Comparison of ENCODE assay signal across 25 cellular contexts in the genomic region with DNA sequence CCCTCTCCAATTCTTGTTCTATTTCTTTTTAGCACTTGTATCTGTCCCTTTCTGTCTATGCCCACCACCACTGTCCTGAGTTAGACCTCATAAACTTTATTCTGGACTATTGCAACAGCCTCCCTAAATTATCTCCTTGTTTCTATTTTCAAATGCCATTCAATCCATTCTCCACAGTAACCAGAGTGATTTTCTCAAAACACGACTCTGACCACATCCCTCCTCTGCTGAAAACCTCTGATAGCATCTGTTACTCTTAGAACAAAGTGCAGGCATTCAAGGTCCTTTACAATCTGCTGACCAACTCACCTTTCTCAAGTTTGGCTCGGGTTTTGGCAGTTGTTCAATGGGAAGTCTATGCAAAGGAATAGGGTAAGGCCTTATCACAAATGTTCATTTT. TPM values are rescaled to one million over a fixed set of nuclear protein-coding genes. Genes with fewer than 3 reads are reported as not detected.
A peak's percentile ranks its signal among the peaks of the same experiment; 100 is the strongest.
DNase-seq lines count a peak whose midpoint lies in the region; ATAC-seq, FAIRE-seq and TF ChIP-seq lines count a peak whose summit lies in the region.
"Had no signal": no experiment of that assay in that cellular context is flagged by ENCODE, and none has a peak within 500 bp of the region (broad histone marks: within the 10 kb centered on the region; RNA-seq: fewer than 3 reads in every experiment).

No MANE protein-coding gene starts in this region.

- H3K4me2 ChIP-seq in HepG2 (ENCODE audit: low read depth, low read length) (no peak overlapping the region), trophoblast cell (ENCODE audit: low read length) (no peak overlapping the region)

- H3K4me1 ChIP-seq in HepG2 (ENCODE audit: insufficient read depth, low read length) (peaks cover 9% of the 10 kb centered on the region; the same call in 1 of the 2 replicates), right lobe of liver (no peaks in the 10 kb centered on the region), trophoblast cell (ENCODE audit: control insufficient read depth in 1 of 2, insufficient read depth in 2 of 2, low read length in 2 of 2) (peaks cover 4% of the 10 kb centered on the region in 2 experiments), small intestine (ENCODE audit: control insufficient read depth in 2 of 2, insufficient read depth in 1 of 2, low read depth in 1 of 2, low read length in 1 of 2) (no peaks in the 10 kb centered on the region)
- H3K4me1 ChIP-seq: lower lobe of right lung, Peyer's patch, transverse colon had no signal

- 0% methylated on average over 2 of the region's 2 CpGs for WGBS in HepG2 (ENCODE audit: low lambda C conversion rate)
- WGBS in right lobe of liver (ENCODE audit: insufficient coverage, low coverage, low lambda C conversion rate, missing lambda C conversion rate), result 21% methylated on average over 2 of the region's 2 CpGs
- WGBS in trophoblast cell (ENCODE audit: extremely low coverage, insufficient coverage, insufficient read length), result no CpG with 5 or more reads among the region's 2 CpGs
- 11 to 28% (median 20%) methylated on average over 2 of the region's 2 CpGs for WGBS in small intestine, 3 donors

- no peak overlapping the region for H3K23ac ChIP-seq in trophoblast cell (ENCODE audit: low read length)

- H3K14ac ChIP-seq in trophoblast cell (ENCODE audit: low read length), result no peak overlapping the region

- intact Hi-C loops in HepG2 (cut with micrococcal nuclease; ENCODE audit: unreplicated experiment) (no loop called here), right lobe of liver (cut with DNase I) (no loop called here)

- no peaks in the 10 kb centered on the region for H4K20me1 ChIP-seq in HepG2 (ENCODE audit: insufficient read depth, low read length)

- no peak overlapping the region for H3K9ac ChIP-seq in HepG2 (ENCODE audit: insufficient read depth, low read depth, low read length)
- H3K9ac ChIP-seq in trophoblast cell (ENCODE audit: low read length), result no peak overlapping the region

- no peak for TF ChIP-seq POLR2A in HepG2 (IDR thresholded peaks at IDR 0.05; ENCODE audit: insufficient read depth in 1 of 2, low read depth in 2 of 2, low read length in 2 of 2)
- no peak for TF ChIP-seq POLR2A in right lobe of liver (IDR thresholded peaks at IDR 0.05)

- in situ Hi-C loops in HepG2 (cut with HindIII; ENCODE audit: extremely low pct_ligation_motif_present, low pct_unique_long_range_greater_than_20kb) (no loop called here), brain microvascular endothelial cell (cut with HindIII; ENCODE audit: low pct_ligation_motif_present, low sequenced_read_pairs) (no loop called here)

- no peak overlapping the region for H3K4ac ChIP-seq in trophoblast cell (ENCODE audit: low read depth, low read length)

- no peak overlapping the region for H3K18ac ChIP-seq in trophoblast cell (ENCODE audit: low read length)

- no peak for TF ChIP-seq RAD21 in HepG2 (CRISPR knock-in tag; IDR thresholded peaks at IDR 0.05)

- no peaks in the 10 kb centered on the region for H3K9me3 Mint-ChIP-seq in central memory CD8-positive, alpha-beta T cell

- BruUV-seq in HepG2 (replicated peaks; lab: Mats Ljungman, UMichigan), result no TSS peak

- DNase-seq in HepG2 (ENCODE audit: low spot score) (peak; percentile 18), right lobe of liver (no peak), OCI-M1 (lab: John Stamatoyannopoulos, UW) (peak; percentile 13), trophoblast cell (peak; percentile 48 to 79), small intestine (no peak), HuH-7.5 (ENCODE audit: low spot score) (no peak), brain microvascular endothelial cell (no peak)
- DNase-seq in central memory CD8-positive, alpha-beta T cell (ENCODE audit: low spot score in 2 of 2), result no peak
- DNase-seq: activated CD4-positive, alpha-beta T cell treated with anti-CD3 and anti-CD28 coated beads, Interleukin-2, amount 50 U/mL, for 1 hour; activated naive CD4-positive, alpha-beta T cell; anterior cingulate cortex; central memory CD4-positive, alpha-beta T cell; KG1; kidney; lower lobe of right lung; MV-4-11; NCI-H524 treated with DMSO at 0.1 percent for 48 hours; Peyer's patch; T-helper 17 cell; transverse colon had no signal

- POLR2A ChIA-PET in HepG2 (lab: Yijun Ruan, JAX), result no interaction called here

- H4K12ac ChIP-seq in trophoblast cell (ENCODE audit: low read depth, low read length), result no peak overlapping the region

- no peaks in the 10 kb centered on the region for H3K36me3 Mint-ChIP-seq in central memory CD8-positive, alpha-beta T cell (ENCODE audit: insufficient read depth)

- no peak overlapping the region for H2AK5ac ChIP-seq in trophoblast cell (ENCODE audit: low read length)

- H3K27ac Mint-ChIP-seq in central memory CD8-positive, alpha-beta T cell (ENCODE audit: low read depth), result peak overlapping the region; percentile 10
- H3K27ac Mint-ChIP-seq: CD14-positive monocyte, T-helper 17 cell had no signal

- peaks cover 12% of the 10 kb centered on the region for H3K4me1 Mint-ChIP-seq in central memory CD8-positive, alpha-beta T cell

- CTCF ChIA-PET in HepG2 (lab: Yijun Ruan, JAX; ENCODE audit: low intra/inter-chr PET ratio, low total read pairs), result no interaction called here

- H2BK120ac ChIP-seq in trophoblast cell (ENCODE audit: insufficient read depth, low read length, poor library complexity), result no peak overlapping the region

- H2BK5ac ChIP-seq in trophoblast cell (ENCODE audit: low read depth, low read length, poor library complexity), result no peak overlapping the region

- no peaks in the 10 kb centered on the region for H3K36me3 ChIP-seq in HepG2 (replicated peaks in 1 of 2; ENCODE audit: control insufficient read depth in 1 of 2, insufficient read depth in 2 of 2, low read length in 2 of 2)
- no peaks in the 10 kb centered on the region for H3K36me3 ChIP-seq in right lobe of liver
- no peaks in the 10 kb centered on the region for H3K36me3 ChIP-seq in trophoblast cell (ENCODE audit: control insufficient read depth in 1 of 2, insufficient read depth in 2 of 2, low read length in 2 of 2)
- H3K36me3 ChIP-seq in small intestine (ENCODE audit: control insufficient read depth in 2 of 2, insufficient read depth in 2 of 2, low read length in 2 of 2), result no peaks in the 10 kb centered on the region
- no peaks in the 10 kb centered on the region for H3K36me3 ChIP-seq in brain microvascular endothelial cell (replicated peaks)
- H3K36me3 ChIP-seq: lower lobe of right lung, Peyer's patch, SJSA1, transverse colon had no signal

- H2AFZ ChIP-seq in HepG2 (ENCODE audit: low read length) (no peak overlapping the region), trophoblast cell (ENCODE audit: insufficient read depth, low read length, poor library complexity) (no peak overlapping the region)

- H3K9me3 ChIP-seq in HepG2 (ENCODE audit: low read length) (no peaks in the 10 kb centered on the region), right lobe of liver (no peaks in the 10 kb centered on the region), trophoblast cell (ENCODE audit: insufficient read depth, low read depth, low read length) (no peaks in the 10 kb centered on the region), small intestine (ENCODE audit: control insufficient read depth, low read depth) (no peaks in the 10 kb centered on the region)
- H3K9me3 ChIP-seq: lower lobe of right lung, Peyer's patch, SJSA1, transverse colon had no signal

- H2BK12ac ChIP-seq in trophoblast cell (ENCODE audit: low read length), result no peak overlapping the region

- no peaks in the 10 kb centered on the region for H3K27me3 ChIP-seq in HepG2 (ENCODE audit: control insufficient read depth in 1 of 2, insufficient read depth in 2 of 2, low read length in 2 of 2)
- H3K27me3 ChIP-seq in right lobe of liver, result no peaks in the 10 kb centered on the region
- H3K27me3 ChIP-seq in trophoblast cell (ENCODE audit: insufficient read depth, low read length), result no peaks in the 10 kb centered on the region
- H3K27me3 ChIP-seq in small intestine (ENCODE audit: control insufficient read depth in 2 of 2, insufficient read depth in 2 of 2, low read length in 2 of 2), result no peaks in the 10 kb centered on the region
- H3K27me3 ChIP-seq in brain microvascular endothelial cell (replicated peaks), result no peaks in the 10 kb centered on the region
- H3K27me3 ChIP-seq: Peyer's patch, SJSA1, transverse colon had no signal

- H3K4me3 ChIP-seq in HepG2 (replicated peaks in 1 of 3; ENCODE audit: insufficient read depth in 1 of 3, low read depth in 2 of 3, low read length in 3 of 3) (no peak overlapping the region), right lobe of liver (no peak overlapping the region), trophoblast cell (ENCODE audit: low read depth, low read length) (no peak overlapping the region), small intestine (ENCODE audit: low read depth in 1 of 2, low read length in 2 of 2) (no peak overlapping the region), brain microvascular endothelial cell (ENCODE audit: low read depth, low read length) (no peak overlapping the region)
- H3K4me3 ChIP-seq: lower lobe of right lung, Peyer's patch, SJSA1, transverse colon had no signal

- TF ChIP-seq EP300 in HepG2 (IDR thresholded peaks at IDR 0.05; ENCODE audit: low read depth in 2 of 2, low read length in 2 of 2), result no peak
- no peak for TF ChIP-seq EP300 in HepG2 (CRISPR knock-in tag; IDR thresholded peaks at IDR 0.05; ENCODE audit: borderline replicate concordance)

- ATAC-seq in HepG2 (no peak), right lobe of liver (no peak)
- ATAC-seq in central memory CD8-positive, alpha-beta T cell (replicated peaks; ENCODE audit: extremely low read depth, poor library complexity, severe bottlenecking), result no peak
- ATAC-seq: lower lobe of right lung, T-helper 17 cell had no signal

- no peaks in the 10 kb centered on the region for H3K27me3 Mint-ChIP-seq in central memory CD8-positive, alpha-beta T cell
- H3K27me3 Mint-ChIP-seq: T-helper 17 cell had no signal

- no peak overlapping the region for H4K91ac ChIP-seq in trophoblast cell (ENCODE audit: low read depth, low read length)

- TF ChIP-seq CTCF in HepG2 (CRISPR knock-in tag; IDR thresholded peaks at IDR 0.05), result no peak
- TF ChIP-seq CTCF in right lobe of liver (IDR thresholded peaks at IDR 0.05), result no peak
- no peak for TF ChIP-seq CTCF in brain microvascular endothelial cell (IDR thresholded peaks at IDR 0.05; ENCODE audit: low read depth, low read length, missing control alignments)

- H3K79me2 ChIP-seq in HepG2 (ENCODE audit: insufficient read depth, low read length) (no peaks in the 10 kb centered on the region), trophoblast cell (ENCODE audit: control insufficient read depth, insufficient read depth, low read length, poor library complexity) (no peaks in the 10 kb centered on the region)

- no peak for FAIRE-seq in HepG2 (lab: Jason Lieb, UNC)
- no peak for FAIRE-seq in small intestine (lab: Jason Lieb, UNC)
- FAIRE-seq: kidney had no signal

- H3K4me3 Mint-ChIP-seq in central memory CD8-positive, alpha-beta T cell, result no peak overlapping the region
- H3K4me3 Mint-ChIP-seq: CD14-positive monocyte, T-helper 17 cell had no signal

- no peak overlapping the region for H4K8ac ChIP-seq in trophoblast cell (ENCODE audit: low read depth, low read length)

- H3K27ac ChIP-seq in HepG2 (ENCODE audit: extremely low read length, insufficient read depth, low read length) (no peak overlapping the region), right lobe of liver (no peak overlapping the region), trophoblast cell (ENCODE audit: low read depth, low read length) (peak overlapping the region; percentile 5), small intestine (ENCODE audit: low read depth in 1 of 2, low read length in 1 of 2) (no peak overlapping the region), brain microvascular endothelial cell (no peak overlapping the region)
- H3K27ac ChIP-seq: lower lobe of right lung, Peyer's patch, SJSA1, transverse colon had no signal

- peaks cover 1% of the 10 kb centered on the region for H3K79me1 ChIP-seq in trophoblast cell (ENCODE audit: low read length)

RNA-seq across cellular contexts. Expression of a gene that starts 22.8 kb away (rescaled TPM):
- total RNA-seq in HepG2 (2016; rRNA removed; fragmentation: Illumina TruSeq; extraction: Trizol) (10.5 and 14.1 TPM in 2 replicates), right lobe of liver (1 to 10 TPM; 1.6 to 4.3 (median 2.7) TPM)
- 8.7 and 9.3 TPM in 2 replicates for total RNA-seq in HepG2 (2016; cell fraction: cytosol; rRNA removed; fragmentation: Illumina TruSeq; extraction: Trizol; ENCODE audit: low read depth)
- 9.7 and 15.2 TPM in 2 replicates for total RNA-seq in HepG2 (2016; cell fraction: insoluble cytoplasmic fraction; rRNA removed; fragmentation: Illumina TruSeq; extraction: Trizol)
- 13.8 and 16.2 TPM in 2 replicates for total RNA-seq in HepG2 (2016; cell fraction: membrane; rRNA removed; fragmentation: Illumina TruSeq; extraction: Trizol)
- total RNA-seq in HepG2 (2016; cell fraction: nucleus; rRNA removed; fragmentation: Illumina TruSeq; extraction: Trizol), result 10.8 and 12.2 TPM in 2 replicates
- polyA plus RNA-seq in HepG2 (2011; rRNA removed) (16.2 and 17.2 TPM in 2 replicates), small intestine (1 to 10 TPM in 2 of 3 donors, not detected in 1; 1.9 to 4.1 TPM)
- polyA plus RNA-seq in HepG2 (2011; cell fraction: cytosol; rRNA removed), result 16.8 and 17.0 TPM in 2 replicates
- 8.6 and 8.7 TPM in 2 replicates for polyA plus RNA-seq in HepG2 (2011; cell fraction: nucleus; rRNA removed)
- polyA plus RNA-seq in HepG2 (2012), result 6.8 and 8.6 TPM in 2 replicates
- 11.6 and 12.7 TPM in 2 replicates for polyA plus RNA-seq in HepG2 (2016; cell fraction: cytosol; fragmentation: Illumina TruSeq; extraction: Trizol; ENCODE audit: low read depth)
- polyA plus RNA-seq in HepG2 (2016; cell fraction: insoluble cytoplasmic fraction; fragmentation: Illumina TruSeq; extraction: Trizol; ENCODE audit: low read depth), result 11.0 and 12.6 TPM in 2 replicates
- 14.9 and 18.3 TPM in 2 replicates for polyA plus RNA-seq in HepG2 (2016; cell fraction: membrane; fragmentation: Illumina TruSeq; extraction: Trizol; ENCODE audit: low read depth)
- polyA plus RNA-seq in HepG2 (2016; cell fraction: nucleus; fragmentation: Illumina TruSeq; extraction: Trizol; ENCODE audit: insufficient read depth, low read depth), result 22.5 and 22.7 TPM in 2 replicates
- 14.0 TPM in 1 of 2 replicates, not detected in the other for polyA minus RNA-seq in HepG2 (2011; rRNA and poly(A)+ RNA removed; ENCODE audit: low replicate concordance)
- 7.2 and 8.1 TPM in 2 replicates for polyA minus RNA-seq in HepG2 (2011; cell fraction: cytosol; rRNA and poly(A)+ RNA removed)
- polyA minus RNA-seq in HepG2 (2011; cell fraction: nucleus; rRNA and poly(A)+ RNA removed), result 3.7 and 3.9 TPM in 2 replicates
- 28.5 and 29.6 TPM in 2 replicates for polyA plus RNA-seq in trophoblast cell (2013)

RNA-seq across cellular contexts. Expression of a gene that starts 26.5 kb away (rescaled TPM):
- total RNA-seq in HepG2 (2016; rRNA removed; fragmentation: Illumina TruSeq; extraction: Trizol), result 44.7 and 47.8 TPM in 2 replicates
- total RNA-seq in HepG2 (2016; cell fraction: cytosol; rRNA removed; fragmentation: Illumina TruSeq; extraction: Trizol; ENCODE audit: low read depth), result 31.1 and 33.0 TPM in 2 replicates
- total RNA-seq in HepG2 (2016; cell fraction: insoluble cytoplasmic fraction; rRNA removed; fragmentation: Illumina TruSeq; extraction: Trizol), result 42.5 and 43.3 TPM in 2 replicates
- total RNA-seq in HepG2 (2016; cell fraction: membrane; rRNA removed; fragmentation: Illumina TruSeq; extraction: Trizol), result 26.5 and 32.0 TPM in 2 replicates
- total RNA-seq in HepG2 (2016; cell fraction: nucleus; rRNA removed; fragmentation: Illumina TruSeq; extraction: Trizol), result 84.6 and 87.9 TPM in 2 replicates
- 52.8 and 53.5 TPM in 2 replicates for polyA plus RNA-seq in HepG2 (2011; rRNA removed)
- 17.7 and 21.7 TPM in 2 replicates for polyA plus RNA-seq in HepG2 (2011; cell fraction: cytosol; rRNA removed)
- 158 and 159 TPM in 2 replicates for polyA plus RNA-seq in HepG2 (2011; cell fraction: nucleus; rRNA removed)
- polyA plus RNA-seq in HepG2 (2012), result 49.2 and 50.3 TPM in 2 replicates
- polyA plus RNA-seq in HepG2 (2016; cell fraction: cytosol; fragmentation: Illumina TruSeq; extraction: Trizol; ENCODE audit: low read depth), result 1.9 and 2.0 TPM in 2 replicates
- 40.8 and 44.0 TPM in 2 replicates for polyA plus RNA-seq in HepG2 (2016; cell fraction: insoluble cytoplasmic fraction; fragmentation: Illumina TruSeq; extraction: Trizol; ENCODE audit: low read depth)
- 5.7 and 9.2 TPM in 2 replicates for polyA plus RNA-seq in HepG2 (2016; cell fraction: membrane; fragmentation: Illumina TruSeq; extraction: Trizol; ENCODE audit: low read depth)
- polyA plus RNA-seq in HepG2 (2016; cell fraction: nucleus; fragmentation: Illumina TruSeq; extraction: Trizol; ENCODE audit: insufficient read depth, low read depth), result 169 and 172 TPM in 2 replicates
- 33.2 and 43.4 TPM in 2 replicates for polyA minus RNA-seq in HepG2 (2011; rRNA and poly(A)+ RNA removed; ENCODE audit: low replicate concordance)
- polyA minus RNA-seq in HepG2 (2011; cell fraction: cytosol; rRNA and poly(A)+ RNA removed), result 22.4 and 27.4 TPM in 2 replicates
- polyA minus RNA-seq in HepG2 (2011; cell fraction: nucleus; rRNA and poly(A)+ RNA removed), result 128 and 167 TPM in 2 replicates
- total RNA-seq in right lobe of liver, result 10 to 100 TPM; 16.1 to 33.0 (median 22.8) TPM
- 35.7 and 39.6 TPM in 2 replicates for polyA plus RNA-seq in trophoblast cell (2013)
- polyA plus RNA-seq in small intestine, result 10 to 100 TPM in 1 of 3 donors, 1 to 10 TPM in 2; 2.9 to 10.6 (median 3.5) TPM

RNA-seq across cellular contexts. Expression of a gene that starts 53.6 kb away (rescaled TPM):
- not detected in 2 replicates for total RNA-seq in HepG2 (2016; rRNA removed; fragmentation: Illumina TruSeq; extraction: Trizol)
- not detected in 2 replicates for total RNA-seq in HepG2 (2016; cell fraction: cytosol; rRNA removed; fragmentation: Illumina TruSeq; extraction: Trizol; ENCODE audit: low read depth)
- not detected in 2 replicates for total RNA-seq in HepG2 (2016; cell fraction: insoluble cytoplasmic fraction; rRNA removed; fragmentation: Illumina TruSeq; extraction: Trizol)
- total RNA-seq in HepG2 (2016; cell fraction: membrane; rRNA removed; fragmentation: Illumina TruSeq; extraction: Trizol), result not detected in 2 replicates
- not detected in 2 replicates for total RNA-seq in HepG2 (2016; cell fraction: nucleus; rRNA removed; fragmentation: Illumina TruSeq; extraction: Trizol)
- not detected in 2 replicates for polyA plus RNA-seq in HepG2 (2011; rRNA removed)
- not detected in 2 replicates for polyA plus RNA-seq in HepG2 (2011; cell fraction: cytosol; rRNA removed)
- polyA plus RNA-seq in HepG2 (2011; cell fraction: nucleus; rRNA removed), result not detected in 2 replicates
- polyA plus RNA-seq in HepG2 (2012), result not detected in 2 replicates
- polyA plus RNA-seq in HepG2 (2016; cell fraction: cytosol; fragmentation: Illumina TruSeq; extraction: Trizol; ENCODE audit: low read depth), result not detected in 2 replicates
- polyA plus RNA-seq in HepG2 (2016; cell fraction: insoluble cytoplasmic fraction; fragmentation: Illumina TruSeq; extraction: Trizol; ENCODE audit: low read depth), result not detected in 2 replicates
- polyA plus RNA-seq in HepG2 (2016; cell fraction: membrane; fragmentation: Illumina TruSeq; extraction: Trizol; ENCODE audit: low read depth), result not detected in 2 replicates
- not detected in 2 replicates for polyA plus RNA-seq in HepG2 (2016; cell fraction: nucleus; fragmentation: Illumina TruSeq; extraction: Trizol; ENCODE audit: insufficient read depth, low read depth)
- polyA minus RNA-seq in HepG2 (2011; rRNA and poly(A)+ RNA removed; ENCODE audit: low replicate concordance), result not detected in 2 replicates
- polyA minus RNA-seq in HepG2 (2011; cell fraction: cytosol; rRNA and poly(A)+ RNA removed), result not detected in 2 replicates
- polyA minus RNA-seq in HepG2 (2011; cell fraction: nucleus; rRNA and poly(A)+ RNA removed), result not detected in 2 replicates
- not detected for total RNA-seq in right lobe of liver
- 0.99 and 1.1 TPM in 2 replicates for polyA plus RNA-seq in trophoblast cell (2013)
- polyA plus RNA-seq in small intestine, result under 1 TPM in 1 of 3 donors, not detected in 2; 0.45 TPM
- total RNA-seq: dermis microvascular lymphatic vessel endothelial cell, glomerular endothelial cell, pulmonary artery endothelial cell, SJSA1 had no signal

Comparison
In these comparisons a context has a peak if more than half of its experiments do, and no peak if none do; other contexts are left out.
1. DNase-seq: peak in HepG2 (single experiment), OCI-M1 (single experiment) and trophoblast cell (2 of 2); none in right lobe of liver (0 of 3), central memory CD8-positive, alpha-beta T cell (0 of 2), small intestine (single experiment), HuH-7.5 (single experiment) and brain microvascular endothelial cell (single experiment).